23 cellular contexts compared by ENCODE assay signal in genomic region chr9:127731938-127732337, GRCh38. TPM values are rescaled to one million over a fixed set of nuclear protein-coding genes. Genes with fewer than 3 reads are reported as not detected.
"Had no signal": no experiment of that assay in that cellular context is flagged by ENCODE, and none has a peak within 500 bp of the region (broad histone marks: within the 10 kb centered on the region; RNA-seq: fewer than 3 reads in every experiment).

No MANE protein-coding gene starts in this region.

- H3K36me3 ChIP-seq: breast epithelium, ovary had no signal

- FAIRE-seq: astrocyte, endothelial cell of umbilical vein, TTC549 had no signal

- H3K9me3 ChIP-seq: adrenal gland, breast epithelium, esophagus muscularis mucosa, left ventricle myocardium inferior, mucosa of descending colon, ovary had no signal

- ATAC-seq: activated CD4-positive, alpha-beta T cell treated with anti-CD3 and anti-CD28 coated beads for 36 hours; activated naive CD4-positive, alpha-beta T cell treated with anti-CD3 and anti-CD28 coated beads, Interleukin-2, amount 50 U/mL, for 72 hours; mucosa of descending colon; naive thymus-derived CD4-positive, alpha-beta T cell; sciatic nerve; stimulated activated naive B cell treated with anti-CD40 and anti-IgM and Interleukin-4, amounts not matched to agents 10 μg/mL and 1 μg/mL and 100 μg/mL, for 72 hours had no signal

- H3K27ac ChIP-seq: breast epithelium, esophagus muscularis mucosa, left ventricle myocardium inferior, ovary had no signal

- DNase-seq: activated CD4-positive, alpha-beta memory T cell treated with anti-CD3 and anti-CD28 coated beads for 36 hours; activated CD4-positive, alpha-beta T cell treated with anti-CD3 and anti-CD28 coated beads for 36 hours; activated gamma-delta T cell treated with Interleukin-2 at 50 U/mL for 16 hours; activated T-cell treated with anti-CD3 and anti-CD28 coated beads for 4 hours; adrenal gland; effector memory CD4-positive, alpha-beta T cell; immature natural killer cell; kidney glomerular epithelial cell; left ventricle myocardium inferior; mucosa of descending colon; naive thymus-derived CD4-positive, alpha-beta T cell; ovary; stimulated activated naive B cell treated with anti-CD40 and anti-IgM and Interleukin-4, amounts not matched to agents 10 μg/mL and 1 μg/mL and 100 μg/mL, for 72 hours; SW 1271 had no signal

- H3K27me3 ChIP-seq: adrenal gland, breast epithelium, esophagus muscularis mucosa, ovary had no signal

- H3K4me3 ChIP-seq: adrenal gland, breast epithelium, esophagus muscularis mucosa, left ventricle myocardium inferior, mucosa of descending colon, ovary had no signal

RNA-seq across cellular contexts. Expression of gene TTC16, which starts 16.1 kb away (rescaled TPM):
- total RNA-seq: activated T-helper 1 cell treated with anti-CD3 and anti-CD28 coated beads, Interleukin-12 subunit alpha, Interleukin-12 subunit beta, Interleukin-2, Interleukin-4 antibody, amounts not matched to agents 30 ng/mL and 10 ng/mL and 1 ng/mL, durations not matched to agents 14 hours and 24 hours and 36 hours; astrocyte; endothelial cell of umbilical vein; pulmonary artery endothelial cell had no signal
- polyA plus RNA-seq: endothelial cell of umbilical vein had no signal

RNA-seq across cellular contexts. Expression of gene CFAP157, which starts 25.1 kb away (rescaled TPM):
- total RNA-seq: activated CD4-positive, alpha-beta T cell treated with anti-CD3 and anti-CD28 coated beads for 36 hours; activated naive CD4-positive, alpha-beta T cell treated with anti-CD3 and anti-CD28 coated beads, Interleukin-2, amount 50 U/mL, for 72 hours; endothelial cell of umbilical vein; left ventricle myocardium inferior; pulmonary artery endothelial cell had no signal
